ENCODE assay signal across 24 cellular contexts in genomic region chr18:23493654-23494053, GRCh38. TPM values are rescaled to one million over a fixed set of nuclear protein-coding genes. Genes with fewer than 3 reads are reported as not detected.
A peak's percentile ranks its signal among the peaks of the same experiment; 100 is the strongest.
DNase-seq lines count a peak whose midpoint lies in the region; ATAC-seq and TF ChIP-seq lines count a peak whose summit lies in the region.
"Had no signal": no experiment of that assay in that cellular context is flagged by ENCODE, and none has a peak within 500 bp of the region (broad histone marks: within the 10 kb centered on the region; RNA-seq: fewer than 3 reads in every experiment).

No MANE protein-coding gene starts in this region.

- H3K4me2 ChIP-seq in neural progenitor cell, result peak overlapping the region; percentile 68
- H3K4me2 ChIP-seq: KMS-11 had no signal

- peaks cover 21% of the 10 kb centered on the region for H3K9me3 Mint-ChIP-seq in neural progenitor cell
- H3K9me3 Mint-ChIP-seq: CD8-positive, alpha-beta T cell had no signal

- no peak overlapping the region for H3K4me3 Mint-ChIP-seq in neural progenitor cell
- H3K4me3 Mint-ChIP-seq: B cell; CD8-positive, alpha-beta T cell; IgD-negative memory B cell had no signal

- peaks cover 6% of the 10 kb centered on the region for H3K36me3 Mint-ChIP-seq in neural progenitor cell
- H3K36me3 Mint-ChIP-seq: CD8-positive, alpha-beta T cell had no signal

- ATAC-seq in GM21723 (IDR thresholded peaks at IDR 0.05; ENCODE audit: unreplicated experiment), result no peak
- ATAC-seq: CD8-positive, alpha-beta T cell; PC-3; SK-N-SH treated with all-trans-retinoic acid at 6 μM for 48 hours had no signal

- H2AFZ ChIP-seq in neural progenitor cell (replicated peaks), result no peak overlapping the region
- H2AFZ ChIP-seq: GM23248 had no signal

- H3K27me3 Mint-ChIP-seq in neural progenitor cell (ENCODE audit: insufficient read depth, low read depth), result peaks cover 14% of the 10 kb centered on the region
- H3K27me3 Mint-ChIP-seq: B cell, IgD-negative memory B cell had no signal

- H3K27me3 ChIP-seq in neural progenitor cell, result no peaks in the 10 kb centered on the region

- H3K9ac ChIP-seq in neural progenitor cell, result no peak overlapping the region
- H3K9ac ChIP-seq: GM23248, KMS-11 had no signal

- H3F3A ChIP-seq in neural progenitor cell (ENCODE audit: low read depth), result peaks cover 19% of the 10 kb centered on the region

- peaks cover 8% of the 10 kb centered on the region for H3K4me1 Mint-ChIP-seq in neural progenitor cell

- no peaks in the 10 kb centered on the region for H3K4me1 ChIP-seq in HEK293 (ENCODE audit: control insufficient read depth, insufficient read depth, low read length)
- H3K4me1 ChIP-seq in neural progenitor cell, result peaks cover 19% of the 10 kb centered on the region
- H3K4me1 ChIP-seq: Caco-2, HAP-1 had no signal

- H3K27ac Mint-ChIP-seq in neural progenitor cell, result no peak overlapping the region
- H3K27ac Mint-ChIP-seq: B cell; CD8-positive, alpha-beta T cell; IgD-negative memory B cell had no signal

- POLR2A ChIA-PET in HEK293 (lab: Yijun Ruan, JAX), result no interaction called here

- no peaks in the 10 kb centered on the region for H3K36me3 ChIP-seq in HEK293 (ENCODE audit: control insufficient read depth in 2 of 2, insufficient read depth in 1 of 2, low read length in 2 of 2)
- peaks cover 6% of the 10 kb centered on the region for H3K36me3 ChIP-seq in neural progenitor cell
- H3K36me3 ChIP-seq: HAP-1 had no signal

- CTCF ChIA-PET in HEK293 (lab: Yijun Ruan, JAX), result no interaction called here

- H4K20me1 ChIP-seq in neural progenitor cell (ENCODE audit: low read depth), result no peaks in the 10 kb centered on the region

- DNase-seq in DMS 273 (lab: John Stamatoyannopoulos, UW; ENCODE audit: unreplicated experiment) (peak; percentile 29), DMS 273 treated with DMSO at 0.1 percent for 48 hours (lab: John Stamatoyannopoulos, UW) (no peak), neural progenitor cell (ENCODE audit: low spot score) (peak; percentile 93), NCI-H2196 (lab: John Stamatoyannopoulos, UW; ENCODE audit: unreplicated experiment) (no peak), DMS114 treated with DMSO at 0.1 percent for 48 hours (lab: John Stamatoyannopoulos, UW; ENCODE audit: unreplicated experiment) (no peak)
- DNase-seq: Caco-2; CD8-positive, alpha-beta T cell; DMS53; GM23248; MM.1S; NCI-H187 treated with DMSO at 0.1 percent for 48 hours; NCI-H446; NCI-H526 treated with DMSO at 0.1 percent for 48 hours; NK-92 treated with Interleukin-12 subunit alpha and Interleukin-12 subunit beta, amount 100 ng/mL, for 24 hours; PC-3 had no signal

- H3K4me3 ChIP-seq in HEK293 (ENCODE audit: low read depth, low read length), result no peak overlapping the region
- H3K4me3 ChIP-seq in neural progenitor cell, result no peak overlapping the region
- H3K4me3 ChIP-seq: GM23248, HAP-1 had no signal

- TF ChIP-seq CTCF in HEK293 (tag by site-specific recombination; IDR thresholded peaks at IDR 0.05) (no peak), VCaP (conservative IDR thresholded peaks at IDR 0.05) (no peak), neural progenitor cell (IDR thresholded peaks at IDR 0.05) (no peak)

- H3K9me3 ChIP-seq in HEK293 (ENCODE audit: control insufficient read depth, insufficient read depth, low read depth, low read length), result no peaks in the 10 kb centered on the region
- H3K9me3 ChIP-seq in neural progenitor cell (ENCODE audit: low read depth), result no peaks in the 10 kb centered on the region
- H3K9me3 ChIP-seq: Caco-2 had no signal

- H3K79me2 ChIP-seq in neural progenitor cell (ENCODE audit: low read depth), result no peaks in the 10 kb centered on the region

- no peak overlapping the region for H3K27ac ChIP-seq in HEK293 (ENCODE audit: extremely low read depth, low read depth, low read length)
- H3K27ac ChIP-seq in VCaP, result peak overlapping the region; percentile 92; the same call in 1 of the 2 replicates
- peak overlapping the region; percentile 26 for H3K27ac ChIP-seq in neural progenitor cell
- H3K27ac ChIP-seq: C4-2B, GM23248, KMS-11 had no signal

TF ChIP-seq in HEK293, 187 proteins besides CTCF, POLR2A, EP300 and RAD21:
- TF ChIP-seq KLF7 (tag by site-specific recombination; IDR thresholded peaks at IDR 0.05; ENCODE audit: borderline replicate concordance) (no peak), ATF2 (tag by site-specific recombination; IDR thresholded peaks at IDR 0.05; ENCODE audit: low read depth) (peak; percentile 90), IKZF3 (tag by site-specific recombination; IDR thresholded peaks at IDR 0.05) (0 out of 2 replicates have a peak, but pooled peaks have one; percentile 22), ZFHX2 (tag by site-specific recombination; conservative IDR thresholded peaks at IDR 0.05) (peak; percentile 49), ZNF398 (tag by site-specific recombination; IDR thresholded peaks at IDR 0.05) (peak; percentile 69), ZNF335 (tag by site-specific recombination; conservative IDR thresholded peaks at IDR 0.05) (peak; percentile 40), ZNF501 (tag by site-specific recombination; IDR thresholded peaks at IDR 0.05) (no peak), ZIC2 (tag by site-specific recombination; IDR thresholded peaks at IDR 0.05) (peak; percentile 74), GLIS1 (tag by site-specific recombination; IDR thresholded peaks at IDR 0.05) (peak; percentile 91), ZNF629 (tag by site-specific recombination; IDR thresholded peaks at IDR 0.05) (peak; percentile 39; the same call in 1 of the 2 replicates)

RNA-seq across cellular contexts. Expression of gene RMC1, which starts 9.7 kb away (rescaled TPM):
- total RNA-seq in neural progenitor cell (ENCODE audit: low replicate concordance), result 20.8 and 31.6 TPM in 2 replicates

RNA-seq across cellular contexts. Expression of gene RIOK3, which starts 40.6 kb away (rescaled TPM):
- total RNA-seq in neural progenitor cell (ENCODE audit: low replicate concordance), result 48.0 and 77.5 TPM in 2 replicates

Comparison
In these comparisons a context has a peak if more than half of its experiments do, and no peak if none do; other contexts are left out.
1. DNase-seq: peak in DMS 273 (single experiment) and neural progenitor cell (single experiment); none in DMS 273 treated with DMSO at 0.1 percent for 48 hours (single experiment), NCI-H2196 (single experiment) and DMS114 treated with DMSO at 0.1 percent for 48 hours (single experiment).